33 cellular contexts compared by ENCODE assay signal in genomic region chr3:68985391-68985790, GRCh38. TPM values are rescaled to one million over a fixed set of nuclear protein-coding genes. Genes with fewer than 3 reads are reported as not detected.
"Had no signal": no experiment of that assay in that cellular context is flagged by ENCODE, and none has a peak within 500 bp of the region (broad histone marks: within the 10 kb centered on the region; RNA-seq: fewer than 3 reads in every experiment).

No MANE protein-coding gene starts in this region.

- DNase-seq: activated CD4-positive, alpha-beta memory T cell treated with anti-CD3 and anti-CD28 coated beads for 36 hours; activated CD4-positive, alpha-beta T cell treated with anti-CD3 and anti-CD28 coated beads, Interleukin-2, amount 10 ng/mL, durations not matched to agents 24 days and 14 days; activated CD4-positive, CD25-positive, alpha-beta regulatory T cell treated with anti-CD3 and anti-CD28 coated beads, Interleukin-2, amount 50 U/mL, for 72 hours; activated CD8-positive, alpha-beta memory T cell treated with anti-CD3 and anti-CD28 coated beads for 24 hours; activated gamma-delta T cell; activated naive CD4-positive, alpha-beta T cell treated with anti-CD3 and anti-CD28 coated beads for 36 hours; activated naive CD8-positive, alpha-beta T cell treated with anti-CD3 and anti-CD28 coated beads for 36 hours; activated T-cell treated with anti-CD3 and anti-CD28 coated beads, Interleukin-2, amount 50 U/mL, for 4 hours; adrenal gland; aorta; body of pancreas; central memory CD4-positive, alpha-beta T cell; KG1; NCI-H1092; NCI-H1417; NCI-H1694; NCI-H2029 treated with DMSO at 0.1 percent for 48 hours; NCI-H510A treated with DMSO at 0.1 percent for 48 hours; NCI-H69; NK-92 treated with Interleukin-12 subunit alpha and Interleukin-12 subunit beta, amount 100 ng/mL, for 24 hours; OCI-M1; RPMI8226; SW 1271 had no signal

- H3K4me3 ChIP-seq: adrenal gland, body of pancreas, SK-N-MC had no signal

- H3K27me3 Mint-ChIP-seq: activated CD4-positive, alpha-beta memory T cell treated with anti-CD3 and anti-CD28 coated beads for 36 hours; activated CD4-positive, alpha-beta T cell treated with anti-CD3 and anti-CD28 coated beads, Interleukin-2, amount 10 ng/mL, durations not matched to agents 24 days and 14 days; activated naive CD8-positive, alpha-beta T cell treated with anti-CD3 and anti-CD28 coated beads for 36 hours had no signal

- H3K4me1 Mint-ChIP-seq: activated CD4-positive, alpha-beta T cell treated with anti-CD3 and anti-CD28 coated beads, Interleukin-2, amount 10 ng/mL, durations not matched to agents 24 days and 14 days; activated naive CD8-positive, alpha-beta T cell treated with anti-CD3 and anti-CD28 coated beads for 36 hours; WTC11 had no signal

- H3K4me1 ChIP-seq: adrenal gland, body of pancreas had no signal

- H3K27ac ChIP-seq: adrenal gland, body of pancreas, SK-N-MC had no signal

- H3K4me3 Mint-ChIP-seq: activated CD4-positive, alpha-beta memory T cell treated with anti-CD3 and anti-CD28 coated beads for 36 hours; activated CD4-positive, alpha-beta T cell treated with anti-CD3 and anti-CD28 coated beads, Interleukin-2, amount 10 ng/mL, durations not matched to agents 24 days and 14 days; activated naive CD4-positive, alpha-beta T cell treated with anti-CD3 and anti-CD28 coated beads for 36 hours; activated naive CD8-positive, alpha-beta T cell treated with anti-CD3 and anti-CD28 coated beads for 36 hours; activated T-cell treated with anti-CD3 and anti-CD28 coated beads, Interleukin-2, amount 50 U/mL, for 4 hours; T-helper 2 cell treated with Interferon-gamma antibody and Interleukin-4, amounts not matched to agents 5 μg/mL and 100 μg/mL, for 36 hours; WTC11 had no signal

- H3K9me3 ChIP-seq: adrenal gland, body of pancreas had no signal

- H3K9me3 Mint-ChIP-seq: activated CD4-positive, alpha-beta memory T cell treated with anti-CD3 and anti-CD28 coated beads for 36 hours; activated CD4-positive, alpha-beta T cell treated with anti-CD3 and anti-CD28 coated beads, Interleukin-2, amount 10 ng/mL, durations not matched to agents 24 days and 14 days; activated naive CD4-positive, alpha-beta T cell treated with anti-CD3 and anti-CD28 coated beads for 36 hours; activated naive CD8-positive, alpha-beta T cell treated with anti-CD3 and anti-CD28 coated beads for 36 hours; activated T-cell treated with anti-CD3 and anti-CD28 coated beads, Interleukin-2, amount 50 U/mL, for 4 hours; T-helper 2 cell treated with Interferon-gamma antibody and Interleukin-4, amounts not matched to agents 5 μg/mL and 100 μg/mL, for 36 hours; WTC11 had no signal

- ATAC-seq: activated T-cell treated with anti-CD3 and anti-CD28 coated beads, Interleukin-2, amount 50 U/mL, for 4 hours; body of pancreas; Panc1; Right ventricle myocardium inferior; WTC11 had no signal

- H3K27me3 ChIP-seq: adrenal gland, body of pancreas had no signal

- H3K27ac Mint-ChIP-seq: activated CD4-positive, alpha-beta memory T cell treated with anti-CD3 and anti-CD28 coated beads for 36 hours; activated CD4-positive, alpha-beta T cell treated with anti-CD3 and anti-CD28 coated beads, Interleukin-2, amount 10 ng/mL, durations not matched to agents 24 days and 14 days; activated naive CD4-positive, alpha-beta T cell treated with anti-CD3 and anti-CD28 coated beads for 36 hours; activated naive CD8-positive, alpha-beta T cell treated with anti-CD3 and anti-CD28 coated beads for 36 hours; T-helper 2 cell treated with Interferon-gamma antibody and Interleukin-4, amounts not matched to agents 5 μg/mL and 100 μg/mL, for 36 hours; WTC11 had no signal

RNA-seq across cellular contexts. Expression of gene TAFA4, which starts 53.0 kb away (rescaled TPM):
- total RNA-seq: activated CD4-positive, alpha-beta memory T cell treated with anti-CD3 and anti-CD28 coated beads for 36 hours; activated CD4-positive, alpha-beta T cell treated with anti-CD3 and anti-CD28 coated beads, Interleukin-2, amount 10 ng/mL, durations not matched to agents 24 days and 14 days; activated naive CD4-positive, alpha-beta T cell treated with anti-CD3 and anti-CD28 coated beads for 36 hours; activated naive CD8-positive, alpha-beta T cell treated with anti-CD3 and anti-CD28 coated beads for 36 hours; activated T-cell treated with anti-CD3 and anti-CD28 coated beads, Interleukin-2, amount 50 U/mL, for 4 hours; aorta; bronchial epithelial cell; chondrocyte; LHCN-M2; M059J; Right ventricle myocardium inferior; T-helper 1 cell treated with Interleukin-12 subunit alpha and Interleukin-12 subunit beta and Interleukin-4 antibody, amounts not matched to agents 30 ng/mL and 1 ng/mL, for 36 hours had no signal
- polyA plus RNA-seq: aorta had no signal
